8 cellular contexts compared by ENCODE assay signal in the genomic region with DNA sequence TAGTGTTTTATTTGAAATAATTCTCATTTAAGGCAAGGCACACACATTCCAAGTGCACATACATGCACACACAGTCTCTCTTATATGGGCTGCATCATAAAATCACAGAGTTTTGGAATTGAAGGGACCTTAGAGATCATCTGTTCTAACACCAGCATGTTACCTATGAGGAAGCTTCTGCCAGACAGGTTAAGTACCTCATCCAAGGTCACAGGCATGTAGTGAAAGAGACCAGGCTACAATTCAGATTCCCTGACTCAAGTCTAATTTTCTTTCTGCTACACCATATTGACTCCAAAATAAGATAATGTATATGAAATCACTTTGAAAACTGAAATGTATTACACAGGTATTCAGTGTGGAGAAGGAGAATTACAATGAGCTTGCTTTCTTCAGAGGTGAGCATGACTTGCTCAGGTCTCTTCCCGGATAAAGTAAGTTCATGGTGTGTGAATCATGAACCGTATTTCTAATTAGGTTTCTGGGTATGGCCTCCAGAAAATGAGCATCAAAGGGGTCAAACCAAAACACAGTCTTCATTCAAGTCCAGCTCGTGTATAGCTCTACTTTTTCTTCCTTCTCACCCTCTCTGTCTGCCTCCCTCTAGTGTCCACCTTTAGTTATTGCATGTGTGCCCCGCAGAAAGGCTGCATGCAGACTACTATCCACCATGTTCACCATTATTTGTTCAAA.
DNase-seq lines count a peak whose midpoint lies in the region; ATAC-seq, FAIRE-seq and TF ChIP-seq lines count a peak whose summit lies in the region.

No MANE protein-coding gene starts in this region.

- no peaks in the 10 kb centered on the region for H3K4me1 ChIP-seq in GM12878 (ENCODE audit: control insufficient read depth, insufficient read depth, low read length)

- H3K27me3 ChIP-seq in H7 (ENCODE audit: control insufficient read depth, insufficient read depth, low read length) (no peaks in the 10 kb centered on the region; the same call in 1 of the 2 replicates), GM12878 (replicated peaks in 1 of 2; ENCODE audit: control insufficient read depth in 2 of 2, insufficient read depth in 2 of 2, low read length in 1 of 2) (peaks cover under 1 to 8% of the 10 kb centered on the region in 2 experiments; a peak in 3 of 4 replicates)

- no peaks in the 10 kb centered on the region for H4K20me1 ChIP-seq in GM12878 (ENCODE audit: control insufficient read depth, insufficient read depth)

- no peak overlapping the region for H2AFZ ChIP-seq in GM12878 (ENCODE audit: control insufficient read depth, low read depth, low read length)

- intact Hi-C loops in GM12878 (cut with micrococcal nuclease; ENCODE audit: unreplicated experiment), result loop anchor here (1.0 to 10.0 kb wide), 5 partner anchors 190 to 660 kb away; no protein-coding TSS in a partner anchor

- TF ChIP-seq RAD21 in GM12878 (IDR thresholded peaks at IDR 0.05; ENCODE audit: insufficient read depth, low read depth, low read length), result peak; percentile 92

- no peak overlapping the region for H3K4me3 ChIP-seq in H7 (ENCODE audit: insufficient read depth, low read depth, low read length)
- no peak overlapping the region for H3K4me3 ChIP-seq in GM12878

- no peak overlapping the region; the same call in 1 of the 2 replicates for H3K4me2 ChIP-seq in GM12878 (ENCODE audit: control insufficient read depth, insufficient read depth)

- peak; percentile 71 for DNase-seq in DMS114 treated with DMSO at 0.1 percent for 48 hours (lab: John Stamatoyannopoulos, UW; ENCODE audit: unreplicated experiment)
- peak; percentile 70 for DNase-seq in H7
- DNase-seq in NCI-H1417 treated with DMSO at 0.1 percent for 48 hours (lab: John Stamatoyannopoulos, UW), result peak; percentile 29
- DNase-seq in T-helper 22 cell (ENCODE audit: low read depth), result peak; percentile 20
- peak; percentile 34 for DNase-seq in GM12878 (ENCODE audit: low read depth, low spot score)
- peak; percentile 74 for DNase-seq in iPS-NIHi7 (ENCODE audit: extremely low spot score)
- DNase-seq in stimulated activated CD4-positive, alpha-beta T cell treated with anti-CD3 and anti-CD28 coated beads, Interleukin-1b, Interleukin-23, amount 100 ng/mL, for 1 hour (ENCODE audit: low read depth in 2 of 2), result peak; percentile 15 to 25

- POLR2A ChIA-PET in GM12878 (lab: Charles Lee), result interaction anchor here (0.6 to 1.0 kb wide), 2 partner anchors 407 to 409 kb away, joined by 3 to 5 read pairs; no protein-coding TSS in a partner anchor

- no peak overlapping the region for H3K9ac ChIP-seq in GM12878 (ENCODE audit: control insufficient read depth, insufficient read depth, low read length)

- RAD21 ChIA-PET in GM12878 (lab: Charles Lee; ENCODE audit: unreplicated experiment), result interaction anchor here (0.6 to 6.9 kb wide), 36 partner anchors 20 to 722 kb away, joined by 3 to 287 read pairs (median 4); a partner anchor contains a TSS

- in situ Hi-C loops in GM12878 (cut with MboI), result loop anchor here (5.0 to 10.0 kb wide), 3 partner anchors 402 to 657 kb away; no protein-coding TSS in a partner anchor

- WGBS in GM12878 (ENCODE audit: insufficient coverage, insufficient replicate concordance, low lambda C conversion rate, missing lambda C conversion rate), result 16% methylated on average over 4 of the region's 4 CpGs

- CTCF ChIA-PET in GM12878 (lab: Yijun Ruan, JAX), result interaction anchor here (0.6 to 10.8 kb wide), 68 partner anchors 8 to 804 kb away, joined by 3 to 323 read pairs (median 4); a partner anchor contains a TSS

- no peaks in the 10 kb centered on the region for H3K9me3 ChIP-seq in GM12878 (replicated peaks; ENCODE audit: control insufficient read depth, insufficient read depth, low read length)

- TF ChIP-seq POLR2A in GM12878 (IDR thresholded peaks at IDR 0.05; ENCODE audit: low read depth, low read length), result no peak

- no peaks in the 10 kb centered on the region for H3K36me3 ChIP-seq in H7 (replicated peaks; ENCODE audit: control insufficient read depth, insufficient read depth, low read length)
- no peaks in the 10 kb centered on the region for H3K36me3 ChIP-seq in GM12878 (ENCODE audit: control insufficient read depth in 2 of 2, insufficient read depth in 2 of 2, low read length in 1 of 2)

- BruUV-seq in GM12878 (replicated peaks; lab: Mats Ljungman, UMichigan), result no TSS peak

- ATAC-seq in GM12878 (peak; percentile 95), GM21619 (IDR thresholded peaks at IDR 0.05; ENCODE audit: unreplicated experiment) (no peak)

- FAIRE-seq in GM12878 (lab: Jason Lieb, UNC), result peak; percentile 97

- TF ChIP-seq CTCF in GM12878 (IDR thresholded peaks at IDR 0.05 in 2 of 3, conservative IDR thresholded peaks at IDR 0.05 in 1 of 3; ENCODE audit: control insufficient read depth in 2 of 3, extremely low read depth in 1 of 3, insufficient read depth in 1 of 3, low read depth in 3 of 3, low read length in 3 of 3), result peak; percentile 89 to 95 (median 91); a peak in 5 of 6 replicates

- no peak for TF ChIP-seq EP300 in GM12878 (IDR thresholded peaks at IDR 0.05; ENCODE audit: borderline replicate concordance in 1 of 2, control insufficient read depth in 1 of 2, low read depth in 2 of 2, low read length in 2 of 2)

- SMC1A ChIA-PET in GM12878 (lab: Charles Lee; ENCODE audit: uncharacterized antibody, unreplicated experiment), result interaction anchor here (0.7 to 9.7 kb wide), 30 partner anchors 8 to 665 kb away, joined by 3 to 288 read pairs (median 4); a partner anchor contains a TSS

- no peaks in the 10 kb centered on the region for H3K79me2 ChIP-seq in GM12878 (ENCODE audit: control insufficient read depth, insufficient read depth, low read length)

- H3K27ac ChIP-seq in GM12878 (ENCODE audit: control insufficient read depth, insufficient read depth), result no peak overlapping the region

TF ChIP-seq in GM12878, 131 proteins besides CTCF, POLR2A, EP300 and RAD21:
- TF ChIP-seq SREBF2 (IDR thresholded peaks at IDR 0.05; ENCODE audit: low read length) (no peak), YY1 (IDR thresholded peaks at IDR 0.05; ENCODE audit: low read depth, low read length) (peak; percentile 71), SMC3 (IDR thresholded peaks at IDR 0.05; ENCODE audit: borderline replicate concordance, low read length) (peak; percentile 97)

Comparison
In these comparisons a context has a peak if more than half of its experiments do, and no peak if none do; other contexts are left out.
1. DNase-seq: peak in every context shown above with its lines; median percentile 74 in iPS-NIHi7; 71 in DMS114 treated with DMSO at 0.1 percent for 48 hours; 70 in H7; 34 in GM12878; 29 in NCI-H1417 treated with DMSO at 0.1 percent for 48 hours; 20 in T-helper 22 cell; 20 in stimulated activated CD4-positive, alpha-beta T cell treated with anti-CD3 and anti-CD28 coated beads, Interleukin-1b, Interleukin-23, amount 100 ng/mL, for 1 hour.